8 cellular contexts compared by ENCODE assay signal in the genomic region with DNA sequence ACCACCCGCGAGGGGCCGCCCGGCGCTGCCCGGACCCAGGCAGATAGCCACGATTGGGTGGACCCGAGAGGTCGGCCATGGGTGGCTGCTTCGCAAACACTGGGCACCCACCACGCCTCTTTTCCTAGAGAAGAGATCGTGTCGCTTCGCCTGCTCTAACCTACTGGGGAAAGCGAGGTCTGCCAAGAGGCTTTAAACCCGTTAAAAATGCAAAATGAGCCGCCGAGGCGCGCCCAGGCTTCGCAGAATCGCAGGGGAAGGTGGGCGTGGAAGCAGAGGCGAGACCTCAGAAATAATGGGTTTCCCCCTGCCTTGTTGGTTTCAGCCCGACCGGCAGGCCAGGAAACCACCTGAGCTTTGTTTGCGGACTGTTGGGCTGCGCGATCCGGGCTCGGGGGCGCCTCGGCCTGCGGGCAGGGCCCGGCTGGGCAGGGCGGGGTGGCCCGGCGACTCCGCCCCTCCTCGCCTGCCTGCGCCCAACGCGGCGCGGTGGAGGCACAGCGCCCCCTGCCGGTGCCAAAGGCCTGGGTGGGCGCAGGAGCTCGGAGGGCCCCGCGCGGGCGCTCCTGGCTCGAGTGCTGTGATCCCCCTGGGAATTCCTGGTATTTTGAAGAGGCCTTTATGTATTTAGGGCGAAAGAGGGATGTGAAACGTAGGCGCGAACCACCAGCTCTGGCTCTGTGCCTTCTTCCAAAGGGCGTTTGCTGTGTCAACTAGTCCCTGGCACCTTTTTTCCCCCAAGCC. TPM values are rescaled to one million over a fixed set of nuclear protein-coding genes. Genes with fewer than 3 reads are reported as not detected.
DNase-seq lines count a peak whose midpoint lies in the region; ATAC-seq and TF ChIP-seq lines count a peak whose summit lies in the region.

No MANE protein-coding gene starts in this region.

- DNase-seq in NCI-H69 (lab: John Stamatoyannopoulos, UW) (peak; percentile 91), ecto neural progenitor cell (ENCODE audit: low spot score) (peak; percentile 96), lung (ENCODE audit: low spot score) (peak; percentile 80)
- DNase-seq in activated CD4-positive, alpha-beta memory T cell treated with anti-CD3 and anti-CD28 coated beads, Interleukin-2, amount 10 ng/mL, durations not matched to agents 7 days and 5 days = peak; percentile 73
- DNase-seq in stimulated activated CD4-positive, alpha-beta T cell treated with anti-CD3 and anti-CD28 coated beads, TNF-alpha, amount 100 ng/mL, for 4 hours (ENCODE audit: low read depth in 3 of 3) = peak; percentile 43 to 69 (median 50)

- peaks cover 20% of the 10 kb centered on the region for H3K4me1 Mint-ChIP-seq in activated CD4-positive, alpha-beta memory T cell treated with anti-CD3 and anti-CD28 coated beads, Interleukin-2, amount 10 ng/mL, durations not matched to agents 7 days and 5 days

- H3K4me3 ChIP-seq in lung = peak overlapping the region; percentile 86

- CTCF ChIA-PET in activated CD4-positive, alpha-beta memory T cell treated with anti-CD3 and anti-CD28 coated beads, Interleukin-2, amount 10 ng/mL, durations not matched to agents 7 days and 5 days (lab: Charles Lee) = interaction anchor here (0.6 to 3.2 kb wide), 16 partner anchors 9 to 1679 kb away, joined by 3 to 23 read pairs (median 4); no protein-coding TSS in a partner anchor

- H3K9me3 ChIP-seq in lung (ENCODE audit: control insufficient read depth in 2 of 2, insufficient read depth in 1 of 2, low read length in 1 of 2) = peaks cover 0 to 1% of the 10 kb centered on the region in 2 donors

- no peaks in the 10 kb centered on the region for H3K9me3 Mint-ChIP-seq in activated CD4-positive, alpha-beta memory T cell treated with anti-CD3 and anti-CD28 coated beads, Interleukin-2, amount 10 ng/mL, durations not matched to agents 7 days and 5 days

- H3K27ac ChIP-seq in C4-2B (peak overlapping the region; percentile 100), lung (ENCODE audit: low read depth in 1 of 2, low read length in 1 of 2) (peak overlapping the region; percentile 78 to 97)

- H3K27me3 Mint-ChIP-seq in activated CD4-positive, alpha-beta memory T cell treated with anti-CD3 and anti-CD28 coated beads, Interleukin-2, amount 10 ng/mL, durations not matched to agents 7 days and 5 days = peaks cover 20% of the 10 kb centered on the region

- POLR2A ChIA-PET in activated CD4-positive, alpha-beta memory T cell treated with anti-CD3 and anti-CD28 coated beads, Interleukin-2, amount 10 ng/mL, durations not matched to agents 7 days and 5 days (lab: Charles Lee) = interaction anchor here (0.7 kb wide), 1 partner anchor 16 kb away, joined by 3 read pairs; no protein-coding TSS in a partner anchor

- peak overlapping the region; percentile 44 for H3K4me3 Mint-ChIP-seq in activated CD4-positive, alpha-beta memory T cell treated with anti-CD3 and anti-CD28 coated beads, Interleukin-2, amount 10 ng/mL, durations not matched to agents 7 days and 5 days

- no peaks in the 10 kb centered on the region for H3K27me3 ChIP-seq in lung (ENCODE audit: control insufficient read depth, insufficient read depth)

- ATAC-seq in GM19324 (IDR thresholded peaks at IDR 0.05; ENCODE audit: low FRiP score, unreplicated experiment) = peak; percentile 89
- ATAC-seq in HG03457 (IDR thresholded peaks at IDR 0.05; ENCODE audit: unreplicated experiment) = peak; percentile 90
- ATAC-seq in lung (ENCODE audit: insufficient read depth, low FRiP score) = peak; percentile 92

- H3K4me1 ChIP-seq in lung (ENCODE audit: control insufficient read depth in 2 of 2, insufficient read depth in 2 of 2, low read length in 2 of 2) = peaks cover 0 to 4% of the 10 kb centered on the region in 2 donors

- no peaks in the 10 kb centered on the region for H3K36me3 Mint-ChIP-seq in activated CD4-positive, alpha-beta memory T cell treated with anti-CD3 and anti-CD28 coated beads, Interleukin-2, amount 10 ng/mL, durations not matched to agents 7 days and 5 days (ENCODE audit: low read depth)

- no peak overlapping the region for H3K27ac Mint-ChIP-seq in activated CD4-positive, alpha-beta memory T cell treated with anti-CD3 and anti-CD28 coated beads, Interleukin-2, amount 10 ng/mL, durations not matched to agents 7 days and 5 days

- TF ChIP-seq CTCF in C4-2B (conservative IDR thresholded peaks at IDR 0.05) (peak; percentile 96), lung (IDR thresholded peaks at IDR 0.05; ENCODE audit: control extremely low read depth, extremely low read depth) (peak; percentile 72)

- 0% methylated on average over 54 to 59 of the region's 59 CpGs for WGBS in lung, 2 donors

- no peaks in the 10 kb centered on the region for H3K36me3 ChIP-seq in lung (ENCODE audit: control insufficient read depth in 2 of 2, insufficient read depth in 2 of 2, low read length in 2 of 2)

RNA-seq across cellular contexts. Expression of gene MARCKS, which starts 1.6 kb away (rescaled TPM):
- under 1 TPM in 1 of 2 experiments, not detected in 1; 0.05 TPM for total RNA-seq in activated CD4-positive, alpha-beta memory T cell treated with anti-CD3 and anti-CD28 coated beads, Interleukin-2, amount 10 ng/mL, durations not matched to agents 7 days and 5 days
- 100 to 1,000 TPM in 1 of 2 donors, 10 to 100 TPM in 1; 77.0 to 140 TPM for total RNA-seq in lung
- polyA plus RNA-seq in lung = 10 to 100 TPM; 17.3 to 67.4 TPM

Comparison
In these comparisons a context has a peak if more than half of its experiments do, and no peak if none do; other contexts are left out.
1. Peak in every context shown above with its lines: DNase-seq, ATAC-seq, H3K4me3 ChIP-seq and H3K27ac ChIP-seq.
2. RNA of gene MARCKS, which starts 1.6 kb away (total RNA-seq): 77.0 to 140 TPM in lung; 0.05 TPM in activated CD4-positive, alpha-beta memory T cell treated with anti-CD3 and anti-CD28 coated beads, Interleukin-2, amount 10 ng/mL, durations not matched to agents 7 days and 5 days; every median in the first group is over 10 times any median in the second.